ENCODE assay signal across 8 cellular contexts in the genomic region with DNA sequence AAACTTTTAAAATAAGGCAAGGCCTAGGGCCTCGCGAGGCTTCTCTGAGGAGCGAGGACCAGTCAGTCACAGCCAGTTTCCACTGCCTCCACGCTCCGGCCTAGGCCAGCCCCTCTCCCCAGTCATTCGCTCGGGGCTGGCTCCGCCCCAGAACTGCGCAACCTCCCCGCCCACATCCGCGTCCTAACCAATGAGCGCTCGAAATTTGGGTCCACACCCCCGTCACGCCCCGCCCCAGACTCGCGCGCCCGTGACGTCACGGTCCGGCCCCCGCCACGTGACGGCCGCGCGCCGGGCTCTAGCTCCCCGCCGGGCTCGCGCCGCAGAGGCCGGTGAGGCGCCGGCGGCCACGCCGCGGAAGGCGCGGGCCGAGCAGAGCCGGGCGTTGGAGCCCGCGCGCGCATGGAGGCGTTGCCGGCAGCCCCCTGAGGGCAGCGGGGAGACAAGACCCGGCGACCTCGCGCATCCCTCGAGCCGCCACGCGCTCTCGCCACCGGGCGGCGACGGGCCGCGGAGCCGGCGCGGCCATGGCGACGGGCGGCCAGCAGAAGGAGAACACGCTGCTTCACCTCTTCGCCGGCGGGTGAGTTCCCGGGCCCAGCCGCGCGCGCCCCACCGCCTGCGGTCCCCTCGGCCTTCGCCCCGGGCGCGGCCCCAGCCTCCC. TPM values are rescaled to one million over a fixed set of nuclear protein-coding genes. Genes with fewer than 3 reads are reported as not detected.
A peak's percentile ranks its signal among the peaks of the same experiment; 100 is the strongest.
DNase-seq lines count a peak whose midpoint lies in the region; ATAC-seq and TF ChIP-seq lines count a peak whose summit lies in the region.

A gene with protein sequence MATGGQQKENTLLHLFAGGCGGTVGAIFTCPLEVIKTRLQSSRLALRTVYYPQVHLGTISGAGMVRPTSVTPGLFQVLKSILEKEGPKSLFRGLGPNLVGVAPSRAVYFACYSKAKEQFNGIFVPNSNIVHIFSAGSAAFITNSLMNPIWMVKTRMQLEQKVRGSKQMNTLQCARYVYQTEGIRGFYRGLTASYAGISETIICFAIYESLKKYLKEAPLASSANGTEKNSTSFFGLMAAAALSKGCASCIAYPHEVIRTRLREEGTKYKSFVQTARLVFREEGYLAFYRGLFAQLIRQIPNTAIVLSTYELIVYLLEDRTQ (plus strand): TSS at position 301 of the 664 bp plus-strand sequence. CDS start 227 bp downstream, at position 528.

- TF ChIP-seq CTCF in left lung (IDR thresholded peaks at IDR 0.05), result no peak

- H3K4me1 Mint-ChIP-seq in dendritic cell treated with granulocyte-macrophage colony-stimulating factor and Interleukin-4, amounts not matched to agents 40 ng/mL and 50 ng/mL, for 4 days (ENCODE audit: low read depth), result peaks cover 27% of the 10 kb centered on the region

- H3K27me3 Mint-ChIP-seq in dendritic cell treated with granulocyte-macrophage colony-stimulating factor and Interleukin-4, amounts not matched to agents 40 ng/mL and 50 ng/mL, for 4 days, result no peaks in the 10 kb centered on the region

- peak; percentile 89 for ATAC-seq in GM19351 (IDR thresholded peaks at IDR 0.05; ENCODE audit: unreplicated experiment)
- peak; percentile 92 for ATAC-seq in HG03520 (IDR thresholded peaks at IDR 0.05; ENCODE audit: unreplicated experiment)
- ATAC-seq in left lung, result peak; percentile 96

- peak within 1 kb of the TSS; percentile 85 for H3K27ac Mint-ChIP-seq in dendritic cell treated with granulocyte-macrophage colony-stimulating factor and Interleukin-4, amounts not matched to agents 40 ng/mL and 50 ng/mL, for 4 days

- H3K4me3 Mint-ChIP-seq in dendritic cell treated with granulocyte-macrophage colony-stimulating factor and Interleukin-4, amounts not matched to agents 40 ng/mL and 50 ng/mL, for 4 days, result peak within 1 kb of the TSS; percentile 92

- H3K9me3 Mint-ChIP-seq in dendritic cell treated with granulocyte-macrophage colony-stimulating factor and Interleukin-4, amounts not matched to agents 40 ng/mL and 50 ng/mL, for 4 days, result no peaks in the 10 kb centered on the region

- H3K36me3 Mint-ChIP-seq in dendritic cell treated with granulocyte-macrophage colony-stimulating factor and Interleukin-4, amounts not matched to agents 40 ng/mL and 50 ng/mL, for 4 days (ENCODE audit: low read depth), result no peaks in the 10 kb centered on the region

- DNase-seq in C1 segment of cervical spinal cord (lab: John Stamatoyannopoulos, UW), result peak; percentile 64 to 98 (median 96)
- peak; percentile 89 for DNase-seq in NCI-H526 treated with DMSO at 0.1 percent for 48 hours (lab: John Stamatoyannopoulos, UW)
- peak; percentile 97 for DNase-seq in activated CD4-positive, alpha-beta T cell treated with anti-CD3 and anti-CD28 coated beads, Interleukin-2, amount 50 U/mL, for 1 hour
- DNase-seq in left lung, result peak; percentile 97 to 98
- peak; percentile 94 for DNase-seq in stimulated activated CD4-positive, alpha-beta T cell treated with anti-CD3 and anti-CD28 coated beads, Interleukin-2, amount 100 ng/mL, for 4 hours (ENCODE audit: low read depth)

- H3K4me3 ChIP-seq in left lung, result peak within 1 kb of the TSS; percentile 75 to 79

- H3K27ac ChIP-seq in left lung, result peak within 1 kb of the TSS; percentile 83 to 88

- no peaks in the 10 kb centered on the region for H3K27me3 ChIP-seq in left lung

- H3K36me3 ChIP-seq in left lung, result no peaks in the 10 kb centered on the region

- no peaks in the 10 kb centered on the region for H3K9me3 ChIP-seq in left lung

- intact Hi-C loops in dendritic cell treated with granulocyte-macrophage colony-stimulating factor and Interleukin-4, amounts not matched to agents 40 ng/mL and 50 ng/mL, for 4 days (cut with micrococcal nuclease), result no loop called here
- intact Hi-C loops in left lung (cut with DNase I), result no loop called here

- H3K4me1 ChIP-seq in left lung, result peaks cover 20 to 31% of the 10 kb centered on the region in 2 donors

RNA-seq across cellular contexts. Expression of the gene that starts here (rescaled TPM):
- 1 to 10 TPM; 4.0 to 6.0 TPM for total RNA-seq in left lung

Comparison
In these comparisons a context has a peak if more than half of its experiments do, and no peak if none do; other contexts are left out.
1. Peak in every context shown above with its lines: DNase-seq, ATAC-seq, H3K4me3 ChIP-seq and H3K27ac ChIP-seq.